In the genomic region with DNA sequence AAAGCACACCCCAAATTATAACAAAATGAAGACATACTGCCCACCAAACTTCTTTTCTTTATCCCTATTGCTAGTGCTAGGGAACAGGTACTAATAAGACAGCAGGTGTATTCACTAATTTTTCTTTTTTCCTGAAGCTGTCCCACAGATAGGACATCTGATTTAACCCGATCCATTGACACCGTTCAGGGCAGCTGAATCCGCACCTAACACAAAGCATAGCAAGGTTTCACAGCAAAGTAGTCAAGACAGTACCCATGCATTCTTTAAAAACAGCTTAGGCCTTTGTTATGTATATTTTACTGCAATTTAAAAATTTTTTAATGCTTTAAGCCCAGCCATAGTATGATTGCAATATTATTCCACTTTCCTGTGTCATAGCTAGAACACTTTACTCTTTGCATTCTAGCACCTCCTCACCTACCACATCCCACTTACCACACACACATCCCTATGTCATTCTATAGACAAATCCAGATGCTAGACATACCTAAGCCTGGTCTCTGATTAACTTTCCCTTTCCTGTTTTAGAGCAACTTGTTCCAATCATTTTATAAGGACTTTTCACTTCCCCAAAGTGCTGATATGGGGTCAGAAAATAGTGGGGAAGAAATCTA, we compare ENCODE assay signal across 12 cellular contexts. TPM values are rescaled to one million over a fixed set of nuclear protein-coding genes. Genes with fewer than 3 reads are reported as not detected.
DNase-seq lines count a peak whose midpoint lies in the region; ATAC-seq and TF ChIP-seq lines count a peak whose summit lies in the region.
"Had no signal": no experiment of that assay in that cellular context is flagged by ENCODE, and none has a peak within 500 bp of the region (broad histone marks: within the 10 kb centered on the region; RNA-seq: fewer than 3 reads in every experiment).

No MANE protein-coding gene starts in this region.

- H3K9me3 Mint-ChIP-seq in CD4-positive, CD25-positive, alpha-beta regulatory T cell: no peaks in the 10 kb centered on the region
- H3K9me3 Mint-ChIP-seq: activated T-cell treated with anti-CD3 and anti-CD28 coated beads, Interleukin-2, amount 50 U/mL, for 72 hours; naive B cell; T-cell had no signal

- H3K4me2 ChIP-seq in Karpas-422 (ENCODE audit: low read depth, low read length, poor library complexity, severe bottlenecking) (no peak overlapping the region), parathyroid adenoma (ENCODE audit: low read length) (peak overlapping the region; percentile 13)

- H3K27ac Mint-ChIP-seq in CD4-positive, CD25-positive, alpha-beta regulatory T cell: no peak overlapping the region
- H3K27ac Mint-ChIP-seq: T-cell had no signal

- H3K9ac ChIP-seq in Karpas-422 (ENCODE audit: low read length) (no peak overlapping the region), parathyroid adenoma (no peak overlapping the region)

- no peak for ATAC-seq in CD4-positive, CD25-positive, alpha-beta regulatory T cell (ENCODE audit: low read depth in 2 of 2)
- no peak for ATAC-seq in HG03196 (IDR thresholded peaks at IDR 0.05; ENCODE audit: unreplicated experiment)
- ATAC-seq: right lobe of liver, T-cell had no signal

- no peak for DNase-seq in CD4-positive, CD25-positive, alpha-beta regulatory T cell
- no peak for DNase-seq in Karpas-422
- DNase-seq in coronary artery (ENCODE audit: low spot score): no peak
- DNase-seq in MG63: no peak
- no peak for DNase-seq in KBM-7
- DNase-seq: activated CD4-positive, alpha-beta T cell treated with anti-CD3 and anti-CD28 coated beads for 48 hours; activated T-cell treated with anti-CD3 and anti-CD28 coated beads, Interleukin-2, amount 50 U/mL, for 72 hours; naive B cell; T-cell had no signal

- no peaks in the 10 kb centered on the region for H3K9me2 ChIP-seq in Karpas-422 (replicated peaks; ENCODE audit: insufficient read depth, low read length)

- peaks cover 12% of the 10 kb centered on the region for H3K36me3 Mint-ChIP-seq in CD4-positive, CD25-positive, alpha-beta regulatory T cell
- H3K36me3 Mint-ChIP-seq: naive B cell had no signal

- no peaks in the 10 kb centered on the region for H3K27me3 Mint-ChIP-seq in CD4-positive, CD25-positive, alpha-beta regulatory T cell
- H3K27me3 Mint-ChIP-seq: naive B cell, T-cell had no signal

- peaks cover 10% of the 10 kb centered on the region for H3K4me1 ChIP-seq in CD4-positive, CD25-positive, alpha-beta regulatory T cell (ENCODE audit: control insufficient read depth, insufficient read depth, low read length, poor library complexity, severe bottlenecking)
- H3K4me1 ChIP-seq in Karpas-422 (ENCODE audit: low read length) (peaks cover 49% of the 10 kb centered on the region), parathyroid adenoma (peaks cover 6% of the 10 kb centered on the region)

- TF ChIP-seq CTCF in coronary artery (IDR thresholded peaks at IDR 0.05) (no peak), parathyroid adenoma (IDR thresholded peaks at IDR 0.05) (no peak)

- in situ Hi-C loops in KBM-7 (cut with MboI; ENCODE audit: low pct_unique_long_range_greater_than_20kb, low sequenced_read_pairs): no loop called here

- no peak overlapping the region for H3K27ac ChIP-seq in CD4-positive, CD25-positive, alpha-beta regulatory T cell (ENCODE audit: insufficient read depth, low read length, poor library complexity, severe bottlenecking)
- H3K27ac ChIP-seq in Karpas-422 (ENCODE audit: low read length): peak overlapping the region; percentile 70
- no peak overlapping the region for H3K27ac ChIP-seq in coronary artery
- no peak overlapping the region for H3K27ac ChIP-seq in parathyroid adenoma
- H3K27ac ChIP-seq: right lobe of liver had no signal

- peaks cover 95% of the 10 kb centered on the region for H3K79me2 ChIP-seq in Karpas-422 (ENCODE audit: low read length)
- peaks cover 54% of the 10 kb centered on the region for H3K79me2 ChIP-seq in parathyroid adenoma

- no peak overlapping the region for H3K4me3 Mint-ChIP-seq in CD4-positive, CD25-positive, alpha-beta regulatory T cell
- H3K4me3 Mint-ChIP-seq: activated T-cell treated with anti-CD3 and anti-CD28 coated beads, Interleukin-2, amount 50 U/mL, for 72 hours; naive B cell; T-cell had no signal

- H3K36me3 ChIP-seq in CD4-positive, CD25-positive, alpha-beta regulatory T cell (ENCODE audit: control insufficient read depth, insufficient read depth, low read length): peaks cover 8% of the 10 kb centered on the region
- peaks cover 7% of the 10 kb centered on the region for H3K36me3 ChIP-seq in Karpas-422 (ENCODE audit: insufficient read depth, low read length)
- H3K36me3 ChIP-seq in parathyroid adenoma (ENCODE audit: control insufficient read depth, insufficient read depth, low read length): no peaks in the 10 kb centered on the region
- peaks cover 10% of the 10 kb centered on the region for H3K36me3 ChIP-seq in MG63
- H3K36me3 ChIP-seq: right lobe of liver had no signal

- no peak overlapping the region for H2AFZ ChIP-seq in Karpas-422 (ENCODE audit: low read length)
- no peak overlapping the region for H2AFZ ChIP-seq in parathyroid adenoma

- H3K27me3 ChIP-seq in CD4-positive, CD25-positive, alpha-beta regulatory T cell (ENCODE audit: control insufficient read depth, insufficient read depth, low read length): no peaks in the 10 kb centered on the region
- no peaks in the 10 kb centered on the region for H3K27me3 ChIP-seq in Karpas-422 (ENCODE audit: low read length)
- H3K27me3 ChIP-seq in parathyroid adenoma (ENCODE audit: control insufficient read depth, insufficient read depth, low read length): no peaks in the 10 kb centered on the region
- no peaks in the 10 kb centered on the region for H3K27me3 ChIP-seq in MG63
- H3K27me3 ChIP-seq: right lobe of liver had no signal

- H3K4me1 Mint-ChIP-seq in CD4-positive, CD25-positive, alpha-beta regulatory T cell: peaks cover 4 to 42% (median 24%) of the 10 kb centered on the region in 4 donors

- H4K20me1 ChIP-seq in Karpas-422 (ENCODE audit: insufficient read depth, low read depth, low read length): no peaks in the 10 kb centered on the region; the same call in 1 of the 2 replicates

- peak overlapping the region; percentile 17 for H3K4me3 ChIP-seq in CD4-positive, CD25-positive, alpha-beta regulatory T cell (ENCODE audit: low read depth, low read length)
- H3K4me3 ChIP-seq in Karpas-422 (ENCODE audit: low read length) (no peak overlapping the region), coronary artery (peak overlapping the region; percentile 38), parathyroid adenoma (ENCODE audit: low read depth, low read length) (no peak overlapping the region), MG63 (no peak overlapping the region)
- H3K4me3 ChIP-seq: right lobe of liver had no signal

- no peaks in the 10 kb centered on the region for H3K9me3 ChIP-seq in CD4-positive, CD25-positive, alpha-beta regulatory T cell (ENCODE audit: control insufficient read depth in 2 of 2, low read length in 2 of 2)
- H3K9me3 ChIP-seq in Karpas-422 (ENCODE audit: low read length): no peaks in the 10 kb centered on the region
- no peaks in the 10 kb centered on the region for H3K9me3 ChIP-seq in parathyroid adenoma (ENCODE audit: control insufficient read depth, low read length)
- no peaks in the 10 kb centered on the region for H3K9me3 ChIP-seq in MG63
- H3K9me3 ChIP-seq: right lobe of liver had no signal

RNA-seq across cellular contexts. Expression of a gene that starts 40.4 kb away (rescaled TPM):
- total RNA-seq in CD4-positive, CD25-positive, alpha-beta regulatory T cell: 81.5 TPM
- polyA plus RNA-seq in CD4-positive, CD25-positive, alpha-beta regulatory T cell: 1 to 10 TPM; 2.9 to 4.5 (median 3.3) TPM
- 12.0 and 21.8 TPM in 2 replicates for total RNA-seq in Karpas-422 (2014; rRNA removed; shearing (Covaris generic); ENCODE audit: low replicate concordance)
- 5.9 and 7.4 TPM in 2 replicates for total RNA-seq in MG63 (2014; rRNA removed; shearing (Covaris generic); ENCODE audit: low replicate concordance)

Comparison
In these comparisons a context has a peak if more than half of its experiments do, and no peak if none do; other contexts are left out.
1. H3K4me3 ChIP-seq: peak in CD4-positive, CD25-positive, alpha-beta regulatory T cell (single experiment) and coronary artery (single experiment); none in Karpas-422 (single experiment), parathyroid adenoma (single experiment) and MG63 (single experiment).